ENCODE assay signal across 9 cellular contexts in the genomic region with DNA sequence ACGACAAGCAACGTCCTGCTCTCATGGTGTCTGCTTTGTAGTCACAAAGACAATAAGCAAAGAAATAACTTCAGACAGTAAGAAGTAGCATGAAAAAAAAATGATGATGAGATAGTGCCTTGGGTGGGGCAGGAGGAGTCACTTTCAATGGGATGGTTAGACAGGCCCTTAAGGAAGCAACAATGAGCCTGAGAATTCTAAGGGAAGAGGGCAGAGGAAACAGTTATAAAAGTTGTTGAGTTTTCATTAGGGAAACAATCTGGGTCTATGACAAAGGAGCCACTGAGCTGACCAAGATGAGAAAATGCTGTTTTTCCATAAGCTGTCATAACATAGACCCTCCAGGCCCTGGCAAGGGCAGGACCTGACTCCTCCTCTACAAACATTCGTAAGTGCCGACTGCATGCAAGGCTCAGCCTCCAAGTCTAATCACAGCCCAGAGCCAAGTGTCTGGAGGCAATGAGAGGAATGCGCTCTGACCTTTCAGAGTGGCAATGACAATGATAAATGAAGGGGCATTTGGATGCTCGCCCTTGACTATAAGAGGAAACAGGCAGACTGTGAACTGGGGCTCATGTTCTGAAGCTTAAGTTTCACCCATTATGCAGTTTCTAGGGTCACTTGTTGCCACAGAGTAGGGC. TPM values are rescaled to one million over a fixed set of nuclear protein-coding genes. Genes with fewer than 3 reads are reported as not detected.
DNase-seq lines count a peak whose midpoint lies in the region; ATAC-seq and TF ChIP-seq lines count a peak whose summit lies in the region.
"Had no signal": no experiment of that assay in that cellular context is flagged by ENCODE, and none has a peak within 500 bp of the region (broad histone marks: within the 10 kb centered on the region; RNA-seq: fewer than 3 reads in every experiment).

No MANE protein-coding gene starts in this region.

- H3K27me3 Mint-ChIP-seq in HFFc6 (ENCODE audit: insufficient read depth) (peaks cover 3% of the 10 kb centered on the region; the same call in 1 of the 2 replicates), CD14-positive monocyte (ENCODE audit: low read depth in 3 of 3) (peaks cover under 1 to 12% (median 1%) of the 10 kb centered on the region in 3 donors)

- no peak overlapping the region for H2AFZ ChIP-seq in hepatocyte

- H3K4me3 Mint-ChIP-seq in HFFc6 (peak overlapping the region; percentile 73), CD14-positive monocyte (no peak overlapping the region)
- H3K4me3 Mint-ChIP-seq: activated CD8-positive, alpha-beta T cell treated with anti-CD3 and anti-CD28 coated beads, Interleukin-2, amount 10 ng/mL, durations not matched to agents 7 days and 5 days had no signal

- TF ChIP-seq CTCF in HFFc6 (IDR thresholded peaks at IDR 0.05), result no peak
- TF ChIP-seq CTCF in body of pancreas (IDR thresholded peaks at IDR 0.05), result no peak
- no peak for TF ChIP-seq CTCF in hepatocyte (IDR thresholded peaks at IDR 0.05; ENCODE audit: poor library complexity)
- TF ChIP-seq CTCF in stomach (IDR thresholded peaks at IDR 0.05), result no peak
- no peak for TF ChIP-seq CTCF in CD14-positive monocyte (IDR thresholded peaks at IDR 0.05)

- intact Hi-C loops in body of pancreas (cut with DNase I), result no loop called here
- intact Hi-C loops in stomach (cut with DNase I; ENCODE audit: low total_unique reads), result no loop called here
- intact Hi-C loops in CD14-positive monocyte (cut with micrococcal nuclease), result no loop called here

- H3K27me3 ChIP-seq in body of pancreas (no peaks in the 10 kb centered on the region), hepatocyte (no peaks in the 10 kb centered on the region), stomach (no peaks in the 10 kb centered on the region)

- H3K36me3 ChIP-seq in body of pancreas (replicated peaks in 1 of 2; ENCODE audit: insufficient read depth in 1 of 2, low read depth in 2 of 2), result no peaks in the 10 kb centered on the region
- no peaks in the 10 kb centered on the region for H3K36me3 ChIP-seq in hepatocyte (replicated peaks; ENCODE audit: insufficient read depth, low read depth)
- no peaks in the 10 kb centered on the region for H3K36me3 ChIP-seq in stomach

- peak overlapping the region; percentile 76 to 89 (median 85) for H3K27ac ChIP-seq in body of pancreas
- peak overlapping the region; percentile 91 for H3K27ac ChIP-seq in hepatocyte
- peak overlapping the region; percentile 47 to 87 (median 84) for H3K27ac ChIP-seq in stomach

- H3K4me1 Mint-ChIP-seq in HFFc6 (ENCODE audit: low read depth) (peaks cover 61% of the 10 kb centered on the region), CD14-positive monocyte (no peaks in the 10 kb centered on the region)

- H4K20me1 ChIP-seq in hepatocyte (ENCODE audit: insufficient read depth, poor library complexity, severe bottlenecking), result no peaks in the 10 kb centered on the region

- TF ChIP-seq EP300 in stomach (IDR thresholded peaks at IDR 0.05), result peak; percentile 72

- H3K36me3 Mint-ChIP-seq in HFFc6 (ENCODE audit: low read depth), result no peaks in the 10 kb centered on the region
- H3K36me3 Mint-ChIP-seq in CD14-positive monocyte, result no peaks in the 10 kb centered on the region

- WGBS in body of pancreas, 2 donors, result 32 to 41% methylated on average over 6 of the region's 6 CpGs
- 75% methylated on average over 6 of the region's 6 CpGs for WGBS in hepatocyte (ENCODE audit: low lambda C conversion rate, missing lambda C conversion rate)
- 58 to 75% (median 68%) methylated on average over 6 of the region's 6 CpGs for WGBS in stomach, 5 donors

- ATAC-seq in body of pancreas, result peak; percentile 22
- ATAC-seq: activated CD8-positive, alpha-beta T cell treated with anti-CD3 and anti-CD28 coated beads, Interleukin-2, amount 10 ng/mL, durations not matched to agents 7 days and 5 days had no signal

- H3K4me1 ChIP-seq in body of pancreas, result peaks cover 72% of the 10 kb centered on the region
- peaks cover 58% of the 10 kb centered on the region for H3K4me1 ChIP-seq in hepatocyte (ENCODE audit: insufficient read depth)
- H3K4me1 ChIP-seq in stomach, result peaks cover 32 to 68% (median 57%) of the 10 kb centered on the region in 4 donors

- no peaks in the 10 kb centered on the region for H3K9me2 ChIP-seq in hepatocyte (replicated peaks; ENCODE audit: insufficient read depth)

- H3K79me2 ChIP-seq in hepatocyte, result no peaks in the 10 kb centered on the region

- H3K9me3 ChIP-seq in body of pancreas, result no peaks in the 10 kb centered on the region
- no peaks in the 10 kb centered on the region for H3K9me3 ChIP-seq in hepatocyte (ENCODE audit: low read depth)
- H3K9me3 ChIP-seq in stomach, result no peaks in the 10 kb centered on the region

- DNase-seq in HFFc6, result peak; percentile 41
- DNase-seq in body of pancreas, result peak; percentile 42 to 75 (median 56)
- no peak for DNase-seq in hepatocyte (ENCODE audit: low spot score)
- DNase-seq in stomach, result no peak
- no peak for DNase-seq in NCI-H2107 (lab: John Stamatoyannopoulos, UW)
- DNase-seq in CD14-positive monocyte (ENCODE audit: low spot score), result no peak
- DNase-seq in SIG-M5 treated with dmso at 0.1 percent for 504 hours (lab: John Stamatoyannopoulos, UW; ENCODE audit: unreplicated experiment), result no peak
- no peak for DNase-seq in activated CD4-positive, alpha-beta T cell treated with anti-CD3 and anti-CD28 coated beads, Interleukin-2, amount 50 U/mL, for 1 hour
- DNase-seq: activated CD8-positive, alpha-beta T cell treated with anti-CD3 and anti-CD28 coated beads, Interleukin-2, amount 10 ng/mL, durations not matched to agents 7 days and 5 days had no signal

- H3K4me3 ChIP-seq in body of pancreas, result no peak overlapping the region
- H3K4me3 ChIP-seq in hepatocyte, result no peak overlapping the region
- no peak overlapping the region for H3K4me3 ChIP-seq in stomach

- TF ChIP-seq POLR2A in body of pancreas (IDR thresholded peaks at IDR 0.05) (no peak), stomach (IDR thresholded peaks at IDR 0.05) (no peak)

- no peak overlapping the region for H3K4me2 ChIP-seq in hepatocyte

- H3K27ac Mint-ChIP-seq in HFFc6 (peak overlapping the region; percentile 94), CD14-positive monocyte (no peak overlapping the region)
- H3K27ac Mint-ChIP-seq: activated CD8-positive, alpha-beta T cell treated with anti-CD3 and anti-CD28 coated beads, Interleukin-2, amount 10 ng/mL, durations not matched to agents 7 days and 5 days had no signal

- H3K9me3 Mint-ChIP-seq in HFFc6, result no peaks in the 10 kb centered on the region
- peaks cover 0 to 6% (median 3%) of the 10 kb centered on the region in 7 donors for H3K9me3 Mint-ChIP-seq in CD14-positive monocyte

RNA-seq across cellular contexts. Expression of gene PPP1R3C, which starts 43.7 kb away (rescaled TPM):
- total RNA-seq in HFFc6 (2021; fragmentation: NEBNext Ultra II Directional; extraction: Animal tissue kit (Norgen Biotek cat#: 25700)), result 10 to 100 TPM; 33.7 to 66.0 (median 39.9) TPM
- total RNA-seq in body of pancreas, result 10 to 100 TPM in 1 of 2 donors, 1 to 10 TPM in 1; 9.6 to 15.6 TPM
- 45.0 and 65.7 TPM in 2 replicates for total RNA-seq in hepatocyte
- 9.6 and 20.2 TPM in 2 replicates for polyA plus RNA-seq in hepatocyte
- 10 to 100 TPM in 3 of 5 donors, 1 to 10 TPM in 2; 1.2 to 50.0 (median 12.8) TPM for total RNA-seq in stomach
- 10 to 100 TPM in 2 of 3 donors, 1 to 10 TPM in 1; 8.4 to 21.1 (median 13.9) TPM for polyA plus RNA-seq in stomach
- polyA plus RNA-seq in CD14-positive monocyte, result not detected
- total RNA-seq: activated CD8-positive, alpha-beta T cell treated with anti-CD3 and anti-CD28 coated beads, Interleukin-2, amount 10 ng/mL, durations not matched to agents 7 days and 5 days had no signal

Comparison
In these comparisons a context has a peak if more than half of its experiments do, and no peak if none do; other contexts are left out.
1. DNase-seq: peak in HFFc6 (single experiment) and body of pancreas (4 of 4); none in hepatocyte (single experiment), stomach (single experiment), NCI-H2107 (single experiment), CD14-positive monocyte (single experiment), SIG-M5 treated with dmso at 0.1 percent for 504 hours (single experiment) and activated CD4-positive, alpha-beta T cell treated with anti-CD3 and anti-CD28 coated beads, Interleukin-2, amount 50 U/mL, for 1 hour (single experiment).
2. Peak in every context shown above with its lines, with median percentiles within 50 percentile points of each other: H3K27ac ChIP-seq.